8 cellular contexts compared by ENCODE assay signal in genomic region chr16:28538733-28539596, GRCh38. TPM values are rescaled to one million over a fixed set of nuclear protein-coding genes. Genes with fewer than 3 reads are reported as not detected.
DNase-seq lines count a peak whose midpoint lies in the region; ATAC-seq and TF ChIP-seq lines count a peak whose summit lies in the region.
"Had no signal": no experiment of that assay in that cellular context is flagged by ENCODE, and none has a peak within 500 bp of the region (broad histone marks: within the 10 kb centered on the region; RNA-seq: fewer than 3 reads in every experiment).

A gene with protein sequence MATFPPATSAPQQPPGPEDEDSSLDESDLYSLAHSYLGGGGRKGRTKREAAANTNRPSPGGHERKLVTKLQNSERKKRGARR (minus strand): TSS chr16:28538974. CDS start chr16:28538907, 67 bp downstream.

- H3K27me3 ChIP-seq in right lobe of liver (no peaks in the 10 kb centered on the region), testis (no peaks in the 10 kb centered on the region)

- H3K4me1 Mint-ChIP-seq in activated CD4-positive, alpha-beta T cell treated with anti-CD3 and anti-CD28 coated beads for 36 hours, result peaks cover 28% of the 10 kb centered on the region
- H3K4me1 Mint-ChIP-seq in endothelial cell (ENCODE audit: unreplicated experiment), result no peaks in the 10 kb centered on the region

- CTCF ChIA-PET in activated CD4-positive, alpha-beta T cell treated with anti-CD3 and anti-CD28 coated beads for 36 hours (lab: Charles Lee), result no interaction called here

- peak; percentile 94 for DNase-seq in M059J (ENCODE audit: low read depth)
- DNase-seq in cerebellum (ENCODE audit: low spot score), result peak; percentile 92
- peak; percentile 91 to 98 (median 95) for DNase-seq in right lobe of liver
- peak; percentile 97 for DNase-seq in testis
- no peak for DNase-seq in activated CD4-positive, alpha-beta T cell treated with anti-CD3 and anti-CD28 coated beads for 36 hours
- DNase-seq in HuH-7 (ENCODE audit: low spot score), result no peak
- no peak for DNase-seq in endothelial cell (ENCODE audit: low spot score)

- peak within 1 kb of the TSS; percentile 64 to 79 (median 77) for H3K4me3 ChIP-seq in right lobe of liver
- H3K4me3 ChIP-seq in testis, result peak within 1 kb of the TSS; percentile 60 to 66

- intact Hi-C loops in right lobe of liver (cut with DNase I) (no loop called here), testis (cut with DNase I; ENCODE audit: low total_unique reads) (no loop called here)
- intact Hi-C loops in activated CD4-positive, alpha-beta T cell treated with anti-CD3 and anti-CD28 coated beads for 36 hours (cut with DNase I, micrococcal nuclease), result loop anchor here in 1 of 2 experiments (2.0 kb wide), 1 partner anchor 16 kb away; no protein-coding TSS in a partner anchor

- no peak within 1 kb of the TSS for H3K4me3 Mint-ChIP-seq in activated CD4-positive, alpha-beta T cell treated with anti-CD3 and anti-CD28 coated beads for 36 hours
- no peak within 1 kb of the TSS for H3K4me3 Mint-ChIP-seq in endothelial cell (ENCODE audit: unreplicated experiment)
- H3K4me3 Mint-ChIP-seq: T-helper 1 cell treated with Interleukin-12 subunit alpha and Interleukin-12 subunit beta and Interleukin-4 antibody, amounts not matched to agents 30 μg/mL and 1 μg/mL, for 36 hours had no signal

- POLR2A ChIA-PET in activated CD4-positive, alpha-beta T cell treated with anti-CD3 and anti-CD28 coated beads for 36 hours (lab: Charles Lee), result interaction anchor here (0.6 kb wide), 1 partner anchor 361 kb away, joined by 4 read pairs; no protein-coding TSS in a partner anchor

- H3K9me3 Mint-ChIP-seq in activated CD4-positive, alpha-beta T cell treated with anti-CD3 and anti-CD28 coated beads for 36 hours (ENCODE audit: low read depth), result no peaks in the 10 kb centered on the region
- no peaks in the 10 kb centered on the region for H3K9me3 Mint-ChIP-seq in endothelial cell (ENCODE audit: unreplicated experiment)
- H3K9me3 Mint-ChIP-seq: T-helper 1 cell treated with Interleukin-12 subunit alpha and Interleukin-12 subunit beta and Interleukin-4 antibody, amounts not matched to agents 30 μg/mL and 1 μg/mL, for 36 hours had no signal

- peak; percentile 90 for TF ChIP-seq POLR2A in right lobe of liver (IDR thresholded peaks at IDR 0.05)
- TF ChIP-seq POLR2A in testis (IDR thresholded peaks at IDR 0.05), result peak; percentile 84

- H3K36me3 Mint-ChIP-seq in activated CD4-positive, alpha-beta T cell treated with anti-CD3 and anti-CD28 coated beads for 36 hours (ENCODE audit: low read depth), result no peaks in the 10 kb centered on the region
- H3K36me3 Mint-ChIP-seq in endothelial cell (ENCODE audit: low read depth, unreplicated experiment), result no peaks in the 10 kb centered on the region

- H3K9me3 ChIP-seq in right lobe of liver, result no peaks in the 10 kb centered on the region
- H3K9me3 ChIP-seq in testis, result no peaks in the 10 kb centered on the region

- H3K4me1 ChIP-seq in right lobe of liver (peaks cover 0 to 54% (median 23%) of the 10 kb centered on the region in 4 donors), testis (peaks cover 31% of the 10 kb centered on the region)

- peak; percentile 75 to 90 (median 80) for ATAC-seq in right lobe of liver
- no peak for ATAC-seq in activated CD4-positive, alpha-beta T cell treated with anti-CD3 and anti-CD28 coated beads for 36 hours

- TF ChIP-seq CTCF in right lobe of liver (IDR thresholded peaks at IDR 0.05) (no peak), testis (IDR thresholded peaks at IDR 0.05) (no peak), endothelial cell (IDR thresholded peaks at IDR 0.05; ENCODE audit: unreplicated experiment) (no peak)

- WGBS in right lobe of liver (ENCODE audit: insufficient coverage, low coverage, low lambda C conversion rate, missing lambda C conversion rate), result 6% methylated on average over 19 of the region's 22 CpGs
- WGBS in testis, 2 donors, result 32 to 38% methylated on average over 22 of the region's 22 CpGs

- H3K27ac Mint-ChIP-seq in activated CD4-positive, alpha-beta T cell treated with anti-CD3 and anti-CD28 coated beads for 36 hours, result no peak within 1 kb of the TSS
- no peak within 1 kb of the TSS for H3K27ac Mint-ChIP-seq in endothelial cell (ENCODE audit: unreplicated experiment)
- H3K27ac Mint-ChIP-seq: T-helper 1 cell treated with Interleukin-12 subunit alpha and Interleukin-12 subunit beta and Interleukin-4 antibody, amounts not matched to agents 30 μg/mL and 1 μg/mL, for 36 hours had no signal

- H3K36me3 ChIP-seq in right lobe of liver (peaks cover 0 to 2% (median 0%) of the 10 kb centered on the region in 4 donors), testis (ENCODE audit: low read depth, missing control alignments) (no peaks in the 10 kb centered on the region)

- H3K27me3 Mint-ChIP-seq in activated CD4-positive, alpha-beta T cell treated with anti-CD3 and anti-CD28 coated beads for 36 hours, result no peaks in the 10 kb centered on the region
- no peaks in the 10 kb centered on the region for H3K27me3 Mint-ChIP-seq in endothelial cell (ENCODE audit: unreplicated experiment)

- H3K27ac ChIP-seq in right lobe of liver (peak within 1 kb of the TSS; percentile 92 to 97 (median 94)), testis (peak within 1 kb of the TSS; percentile 95 to 97)

RNA-seq across cellular contexts. Expression of the gene that starts here (rescaled TPM):
- total RNA-seq in M059J (2014; rRNA removed; shearing (Covaris generic)), result 1.1 and 3.5 TPM in 2 replicates
- total RNA-seq in cerebellum (0.09 TPM), right lobe of liver (100 to 1,000 TPM in 2 of 6 experiments, 10 to 100 TPM in 4; 33.4 to 188 (median 80.7) TPM), testis (10 to 100 TPM; 38.0 to 46.6 TPM), endothelial cell (ENCODE audit: unreplicated experiment) (not detected)
- 159 TPM for polyA plus RNA-seq in testis (ENCODE audit: insufficient read depth, low read depth, low replicate concordance)
- total RNA-seq in activated CD4-positive, alpha-beta T cell treated with anti-CD3 and anti-CD28 coated beads for 36 hours, result not detected

Comparison
In these comparisons a context has a peak if more than half of its experiments do, and no peak if none do; other contexts are left out.
1. Peak in DNase-seq in cerebellum; RNA of the gene not detected or under 1 TPM.
2. DNase-seq: peak in M059J (single experiment), right lobe of liver (3 of 3) and testis (single experiment); none in activated CD4-positive, alpha-beta T cell treated with anti-CD3 and anti-CD28 coated beads for 36 hours (single experiment), HuH-7 (single experiment) and endothelial cell (single experiment).